In genomic region chr17:50206604-50207293, GRCh38 we compare ENCODE assay signal across 9 cellular contexts. TPM values are rescaled to one million over a fixed set of nuclear protein-coding genes. Genes with fewer than 3 reads are reported as not detected.
DNase-seq lines count a peak whose midpoint lies in the region; ATAC-seq and TF ChIP-seq lines count a peak whose summit lies in the region.
"Had no signal": no experiment of that assay in that cellular context is flagged by ENCODE, and none has a peak within 500 bp of the region (broad histone marks: within the 10 kb centered on the region; RNA-seq: fewer than 3 reads in every experiment).

No MANE protein-coding gene starts in this region.

- no peak for TF ChIP-seq CTCF in RWPE2 (IDR thresholded peaks at IDR 0.05; ENCODE audit: poor library complexity, severe bottlenecking)

- H3K9me3 Mint-ChIP-seq in activated CD4-positive, alpha-beta memory T cell treated with anti-CD3 and anti-CD28 coated beads for 36 hours: no peaks in the 10 kb centered on the region
- H3K9me3 Mint-ChIP-seq in activated CD4-positive, alpha-beta memory T cell treated with anti-CD3 and anti-CD28 coated beads, Interleukin-2, amount 10 ng/mL, durations not matched to agents 7 days and 5 days: no peaks in the 10 kb centered on the region
- H3K9me3 Mint-ChIP-seq in stimulated activated naive CD8-positive, alpha-beta T cell treated with anti-CD3 and anti-CD28 coated beads, Interleukin-15, amount 100 ng/mL, for 72 hours: no peaks in the 10 kb centered on the region
- no peaks in the 10 kb centered on the region for H3K9me3 Mint-ChIP-seq in stimulated activated naive B cell treated with anti-CD40 and anti-IgM and Interleukin-4, amounts not matched to agents 10 μg/mL and 1 μg/mL and 100 μg/mL, for 72 hours

- peaks cover 5% of the 10 kb centered on the region for H3K4me1 Mint-ChIP-seq in activated CD4-positive, alpha-beta memory T cell treated with anti-CD3 and anti-CD28 coated beads for 36 hours (ENCODE audit: low read depth)
- H3K4me1 Mint-ChIP-seq in activated CD4-positive, alpha-beta memory T cell treated with anti-CD3 and anti-CD28 coated beads, Interleukin-2, amount 10 ng/mL, durations not matched to agents 7 days and 5 days: peaks cover 2% of the 10 kb centered on the region
- H3K4me1 Mint-ChIP-seq in stimulated activated naive CD8-positive, alpha-beta T cell treated with anti-CD3 and anti-CD28 coated beads, Interleukin-15, amount 100 ng/mL, for 72 hours: peaks cover 24% of the 10 kb centered on the region
- peaks cover 11 to 13% of the 10 kb centered on the region in 2 donors for H3K4me1 Mint-ChIP-seq in stimulated activated naive B cell treated with anti-CD40 and anti-IgM and Interleukin-4, amounts not matched to agents 10 μg/mL and 1 μg/mL and 100 μg/mL, for 72 hours

- POLR2A ChIA-PET in activated CD4-positive, alpha-beta memory T cell treated with anti-CD3 and anti-CD28 coated beads for 36 hours (lab: Charles Lee): interaction anchor here (1.4 kb wide), 1 partner anchor 10 kb away, joined by 3 read pairs; no protein-coding TSS in a partner anchor
- POLR2A ChIA-PET in activated CD4-positive, alpha-beta memory T cell treated with anti-CD3 and anti-CD28 coated beads, Interleukin-2, amount 10 ng/mL, durations not matched to agents 7 days and 5 days (lab: Charles Lee): no interaction called here

- ATAC-seq in RWPE2 (ENCODE audit: low read depth) (no peak), right cardiac atrium (no peak), GM19452 (IDR thresholded peaks at IDR 0.05; ENCODE audit: unreplicated experiment) (no peak)
- ATAC-seq in stimulated activated naive CD8-positive, alpha-beta T cell treated with anti-CD3 and anti-CD28 coated beads, Interleukin-15, amount 100 ng/mL, for 72 hours: no peak
- ATAC-seq in stimulated activated naive B cell treated with anti-CD40 and anti-IgM and Interleukin-4, amounts not matched to agents 10 μg/mL and 1 μg/mL and 100 μg/mL, for 72 hours (replicated peaks): no peak

- WGBS in right cardiac atrium: 19% methylated on average over 18 of the region's 18 CpGs

- H3K27ac ChIP-seq in RWPE2 (ENCODE audit: poor library complexity, severe bottlenecking) (no peak overlapping the region), right cardiac atrium (ENCODE audit: low read length) (no peak overlapping the region)
- H3K27ac ChIP-seq: RWPE1 had no signal

- H3K27me3 Mint-ChIP-seq in activated CD4-positive, alpha-beta memory T cell treated with anti-CD3 and anti-CD28 coated beads for 36 hours: peaks cover 61% of the 10 kb centered on the region
- peaks cover 66% of the 10 kb centered on the region for H3K27me3 Mint-ChIP-seq in activated CD4-positive, alpha-beta memory T cell treated with anti-CD3 and anti-CD28 coated beads, Interleukin-2, amount 10 ng/mL, durations not matched to agents 7 days and 5 days
- peaks cover 87% of the 10 kb centered on the region for H3K27me3 Mint-ChIP-seq in stimulated activated naive CD8-positive, alpha-beta T cell treated with anti-CD3 and anti-CD28 coated beads, Interleukin-15, amount 100 ng/mL, for 72 hours
- peaks cover 81 to 83% of the 10 kb centered on the region in 2 donors for H3K27me3 Mint-ChIP-seq in stimulated activated naive B cell treated with anti-CD40 and anti-IgM and Interleukin-4, amounts not matched to agents 10 μg/mL and 1 μg/mL and 100 μg/mL, for 72 hours

- no peak overlapping the region for H3K4me3 ChIP-seq in RWPE2 (ENCODE audit: severe bottlenecking)
- no peak overlapping the region for H3K4me3 ChIP-seq in right cardiac atrium (ENCODE audit: low read length)

- DNase-seq in activated CD4-positive, alpha-beta memory T cell treated with anti-CD3 and anti-CD28 coated beads for 36 hours: peak; percentile 26
- DNase-seq in activated CD4-positive, alpha-beta memory T cell treated with anti-CD3 and anti-CD28 coated beads, Interleukin-2, amount 10 ng/mL, durations not matched to agents 7 days and 5 days: no peak
- DNase-seq in RWPE2 (ENCODE audit: low spot score) (peak; percentile 62), right cardiac atrium (peak in 2 of 3 donors; percentile 85 to 87), GOT3 (lab: John Stamatoyannopoulos, UW) (no peak)
- DNase-seq in stimulated activated naive CD8-positive, alpha-beta T cell treated with anti-CD3 and anti-CD28 coated beads, Interleukin-15, amount 100 ng/mL, for 72 hours: peak in 1 of 2 donors; percentile 17
- DNase-seq in stimulated activated naive B cell treated with anti-CD40 and anti-IgM and Interleukin-4, amounts not matched to agents 10 μg/mL and 1 μg/mL and 100 μg/mL, for 72 hours: no peak

- CTCF ChIA-PET in activated CD4-positive, alpha-beta memory T cell treated with anti-CD3 and anti-CD28 coated beads for 36 hours (lab: Charles Lee): interaction anchor here (1.1 to 16.6 kb wide), 2 partner anchors 66 to 88 kb away, joined by 3 to 324 read pairs; partner anchors contain the start of gene TMEM92
- CTCF ChIA-PET in activated CD4-positive, alpha-beta memory T cell treated with anti-CD3 and anti-CD28 coated beads, Interleukin-2, amount 10 ng/mL, durations not matched to agents 7 days and 5 days (lab: Charles Lee): interaction anchor here (1.0 kb wide), 1 partner anchor 191 kb away, joined by 3 read pairs; the partner anchor contains the start of gene LRRC59

- H3K27ac Mint-ChIP-seq in activated CD4-positive, alpha-beta memory T cell treated with anti-CD3 and anti-CD28 coated beads for 36 hours: no peak overlapping the region
- H3K27ac Mint-ChIP-seq in activated CD4-positive, alpha-beta memory T cell treated with anti-CD3 and anti-CD28 coated beads, Interleukin-2, amount 10 ng/mL, durations not matched to agents 7 days and 5 days: no peak overlapping the region
- no peak overlapping the region for H3K27ac Mint-ChIP-seq in stimulated activated naive CD8-positive, alpha-beta T cell treated with anti-CD3 and anti-CD28 coated beads, Interleukin-15, amount 100 ng/mL, for 72 hours
- H3K27ac Mint-ChIP-seq in stimulated activated naive B cell treated with anti-CD40 and anti-IgM and Interleukin-4, amounts not matched to agents 10 μg/mL and 1 μg/mL and 100 μg/mL, for 72 hours: no peak overlapping the region

- no peaks in the 10 kb centered on the region for H3K27me3 ChIP-seq in RWPE2 (ENCODE audit: insufficient read depth, poor library complexity, severe bottlenecking)
- H3K27me3 ChIP-seq in right cardiac atrium (ENCODE audit: control insufficient read depth, insufficient read depth): no peaks in the 10 kb centered on the region

- H3K4me1 ChIP-seq in RWPE2 (ENCODE audit: insufficient read depth, poor library complexity, severe bottlenecking) (peaks cover 16% of the 10 kb centered on the region), right cardiac atrium (ENCODE audit: control insufficient read depth, insufficient read depth, low read length) (peaks cover 2% of the 10 kb centered on the region)

- H3K4me3 Mint-ChIP-seq in activated CD4-positive, alpha-beta memory T cell treated with anti-CD3 and anti-CD28 coated beads for 36 hours: no peak overlapping the region
- no peak overlapping the region for H3K4me3 Mint-ChIP-seq in activated CD4-positive, alpha-beta memory T cell treated with anti-CD3 and anti-CD28 coated beads, Interleukin-2, amount 10 ng/mL, durations not matched to agents 7 days and 5 days
- H3K4me3 Mint-ChIP-seq in stimulated activated naive CD8-positive, alpha-beta T cell treated with anti-CD3 and anti-CD28 coated beads, Interleukin-15, amount 100 ng/mL, for 72 hours: peak overlapping the region; percentile 25 to 56
- peak overlapping the region in 1 of 2 donors; percentile 15 for H3K4me3 Mint-ChIP-seq in stimulated activated naive B cell treated with anti-CD40 and anti-IgM and Interleukin-4, amounts not matched to agents 10 μg/mL and 1 μg/mL and 100 μg/mL, for 72 hours

- no peaks in the 10 kb centered on the region for H3K36me3 ChIP-seq in RWPE2 (ENCODE audit: low read depth)

- intact Hi-C loops in activated CD4-positive, alpha-beta memory T cell treated with anti-CD3 and anti-CD28 coated beads for 36 hours (cut with micrococcal nuclease): no loop called here
- intact Hi-C loops in right cardiac atrium (cut with DNase I): no loop called here

- no peaks in the 10 kb centered on the region for H3K36me3 Mint-ChIP-seq in activated CD4-positive, alpha-beta memory T cell treated with anti-CD3 and anti-CD28 coated beads for 36 hours
- no peaks in the 10 kb centered on the region for H3K36me3 Mint-ChIP-seq in activated CD4-positive, alpha-beta memory T cell treated with anti-CD3 and anti-CD28 coated beads, Interleukin-2, amount 10 ng/mL, durations not matched to agents 7 days and 5 days (ENCODE audit: low read depth)
- no peaks in the 10 kb centered on the region for H3K36me3 Mint-ChIP-seq in stimulated activated naive B cell treated with anti-CD40 and anti-IgM and Interleukin-4, amounts not matched to agents 10 μg/mL and 1 μg/mL and 100 μg/mL, for 72 hours

- H3K9me3 ChIP-seq in RWPE2 (ENCODE audit: severe bottlenecking) (no peaks in the 10 kb centered on the region), right cardiac atrium (ENCODE audit: control insufficient read depth, low read length) (no peaks in the 10 kb centered on the region)

RNA-seq across cellular contexts. Expression of gene COL1A1, which starts 5.3 kb away (rescaled TPM):
- 1 to 10 TPM; 2.3 to 3.7 TPM for total RNA-seq in activated CD4-positive, alpha-beta memory T cell treated with anti-CD3 and anti-CD28 coated beads for 36 hours
- under 1 TPM; 0.50 to 0.55 TPM for total RNA-seq in activated CD4-positive, alpha-beta memory T cell treated with anti-CD3 and anti-CD28 coated beads, Interleukin-2, amount 10 ng/mL, durations not matched to agents 7 days and 5 days
- 100 to 1,000 TPM in 1 of 4 donors, 10 to 100 TPM in 3; 58.4 to 138 (median 74.3) TPM for total RNA-seq in right cardiac atrium
- polyA plus RNA-seq in right cardiac atrium: 24.8 TPM

RNA-seq across cellular contexts. Expression of gene SGCA, which starts 40.9 kb away (rescaled TPM):
- total RNA-seq in activated CD4-positive, alpha-beta memory T cell treated with anti-CD3 and anti-CD28 coated beads for 36 hours: under 1 TPM in 1 of 2 experiments, not detected in 1; 0.59 TPM
- total RNA-seq in activated CD4-positive, alpha-beta memory T cell treated with anti-CD3 and anti-CD28 coated beads, Interleukin-2, amount 10 ng/mL, durations not matched to agents 7 days and 5 days: under 1 TPM in 1 of 2 experiments, not detected in 1; 0.30 TPM
- total RNA-seq in right cardiac atrium: 100 to 1,000 TPM; 127 to 150 (median 133) TPM
- polyA plus RNA-seq in right cardiac atrium: 156 TPM

RNA-seq across cellular contexts. Expression of gene PPP1R9B, which starts 56.3 kb away (rescaled TPM):
- total RNA-seq in activated CD4-positive, alpha-beta memory T cell treated with anti-CD3 and anti-CD28 coated beads for 36 hours: 10 to 100 TPM; 84.3 to 86.1 TPM
- total RNA-seq in activated CD4-positive, alpha-beta memory T cell treated with anti-CD3 and anti-CD28 coated beads, Interleukin-2, amount 10 ng/mL, durations not matched to agents 7 days and 5 days: 100 to 1,000 TPM; 136 to 137 TPM
- total RNA-seq in right cardiac atrium: 10 to 100 TPM; 33.2 to 40.7 (median 36.1) TPM
- polyA plus RNA-seq in right cardiac atrium: 26.5 TPM

Comparison
In these comparisons a context has a peak if more than half of its experiments do, and no peak if none do; other contexts are left out.
1. DNase-seq: peak in activated CD4-positive, alpha-beta memory T cell treated with anti-CD3 and anti-CD28 coated beads for 36 hours (single experiment), RWPE2 (single experiment) and right cardiac atrium (2 of 3); none in activated CD4-positive, alpha-beta memory T cell treated with anti-CD3 and anti-CD28 coated beads, Interleukin-2, amount 10 ng/mL, durations not matched to agents 7 days and 5 days (single experiment), GOT3 (single experiment) and stimulated activated naive B cell treated with anti-CD40 and anti-IgM and Interleukin-4, amounts not matched to agents 10 μg/mL and 1 μg/mL and 100 μg/mL, for 72 hours (single experiment).
2. H3K4me3 Mint-ChIP-seq: peak in stimulated activated naive CD8-positive, alpha-beta T cell treated with anti-CD3 and anti-CD28 coated beads, Interleukin-15, amount 100 ng/mL, for 72 hours (2 of 2); none in activated CD4-positive, alpha-beta memory T cell treated with anti-CD3 and anti-CD28 coated beads for 36 hours (single experiment) and activated CD4-positive, alpha-beta memory T cell treated with anti-CD3 and anti-CD28 coated beads, Interleukin-2, amount 10 ng/mL, durations not matched to agents 7 days and 5 days (single experiment).
3. RNA of gene COL1A1, which starts 5.3 kb away (total RNA-seq): 58.4 to 138 TPM in right cardiac atrium; 2.3 to 3.7 TPM in activated CD4-positive, alpha-beta memory T cell treated with anti-CD3 and anti-CD28 coated beads for 36 hours and 0.50 to 0.55 TPM in activated CD4-positive, alpha-beta memory T cell treated with anti-CD3 and anti-CD28 coated beads, Interleukin-2, amount 10 ng/mL, durations not matched to agents 7 days and 5 days; every median in the first group is over 10 times any median in the second.
4. RNA of gene SGCA, which starts 40.9 kb away (total RNA-seq): 127 to 150 TPM in right cardiac atrium; 0.59 TPM in activated CD4-positive, alpha-beta memory T cell treated with anti-CD3 and anti-CD28 coated beads for 36 hours and 0.30 TPM in activated CD4-positive, alpha-beta memory T cell treated with anti-CD3 and anti-CD28 coated beads, Interleukin-2, amount 10 ng/mL, durations not matched to agents 7 days and 5 days; every median in the first group is over 10 times any median in the second.